Comparison of ENCODE assay signal across 12 cellular contexts in the genomic region with DNA sequence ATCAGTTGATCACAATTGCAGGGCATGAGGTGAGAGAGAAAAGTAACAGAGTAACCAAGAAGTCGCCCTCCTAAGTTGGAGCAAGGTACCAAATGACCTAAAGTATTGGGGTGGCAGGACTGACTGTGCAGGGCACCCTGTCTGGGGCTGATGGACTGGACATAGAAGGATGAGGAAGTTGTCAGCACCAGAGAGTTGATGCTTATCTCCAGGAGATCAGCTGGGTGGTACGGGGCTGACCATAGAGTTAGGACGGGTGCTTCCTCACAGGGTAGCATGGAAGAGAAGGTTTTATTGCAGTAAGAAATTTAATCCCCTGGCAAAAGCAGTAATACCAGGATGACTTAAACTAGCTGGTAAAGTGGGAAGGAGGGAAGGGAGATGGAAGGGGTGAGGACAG.
"Had no signal": no experiment of that assay in that cellular context is flagged by ENCODE, and none has a peak within 500 bp of the region (broad histone marks: within the 10 kb centered on the region; RNA-seq: fewer than 3 reads in every experiment).

No MANE protein-coding gene starts in this region.

- H3K27ac ChIP-seq: epithelial cell of prostate, ovary, uterus had no signal

- H3K36me3 ChIP-seq: ovary, sigmoid colon, uterus had no signal

- ATAC-seq: activated CD8-positive, alpha-beta T cell treated with anti-CD3 and anti-CD28 coated beads for 36 hours; effector memory CD8-positive, alpha-beta T cell had no signal

- H3K9me3 ChIP-seq: ovary, sigmoid colon, uterus had no signal

- H3K4me3 ChIP-seq: ovary, sigmoid colon, uterus had no signal

- DNase-seq: activated B cell treated with CpG ODN at 0.5 μM for 24 hours; activated CD4-positive, alpha-beta T cell treated with anti-CD3 and anti-CD28 coated beads for 48 hours; activated CD8-positive, alpha-beta T cell treated with anti-CD3 and anti-CD28 coated beads for 36 hours; anterior cingulate cortex; effector memory CD8-positive, alpha-beta T cell; foreskin melanocyte; immature natural killer cell; ovary; sigmoid colon; stimulated activated CD4-positive, alpha-beta T cell treated with anti-CD3 and anti-CD28 coated beads, Interleukin-1b, Interleukin-23, amount 100 ng/mL, for 48 hours; uterus had no signal

- H3K27me3 ChIP-seq: ovary, sigmoid colon, uterus had no signal

- H3K4me1 ChIP-seq: uterus had no signal
